16 cellular contexts compared by ENCODE assay signal in genomic region chr15:78225783-78226541, GRCh38. TPM values are rescaled to one million over a fixed set of nuclear protein-coding genes. Genes with fewer than 3 reads are reported as not detected.
DNase-seq lines count a peak whose midpoint lies in the region; ATAC-seq and TF ChIP-seq lines count a peak whose summit lies in the region.
"Had no signal": no experiment of that assay in that cellular context is flagged by ENCODE, and none has a peak within 500 bp of the region (broad histone marks: within the 10 kb centered on the region; RNA-seq: fewer than 3 reads in every experiment).

No MANE protein-coding gene starts in this region.

- no peak for TF ChIP-seq POLR2A in lower leg skin (IDR thresholded peaks at IDR 0.05)

- H3K4me3 ChIP-seq in lower leg skin (ENCODE audit: low read depth, poor library complexity, severe bottlenecking): no peak overlapping the region
- H3K4me3 ChIP-seq: heart right ventricle, upper lobe of left lung had no signal

- no peaks in the 10 kb centered on the region for H3K36me3 Mint-ChIP-seq in activated T-cell treated with anti-CD3 and anti-CD28 coated beads, Interleukin-2, amount 50 U/mL, for 4 hours (ENCODE audit: insufficient read depth)

- 88 to 94% methylated on average over 3 of the region's 3 CpGs for WGBS in lower leg skin, 2 donors

- DNase-seq in activated T-cell treated with anti-CD3 and anti-CD28 coated beads, Interleukin-2, amount 50 U/mL, for 4 hours: no peak
- no peak for DNase-seq in activated T-cell treated with anti-CD3 and anti-CD28 coated beads, Interleukin-2, amount 50 U/mL, for 48 hours
- DNase-seq in NCI-H226 (peak; percentile 53), mesenteric fat pad (ENCODE audit: low spot score) (peak; percentile 41), omental fat pad (ENCODE audit: low spot score) (no peak), lower leg skin (ENCODE audit: low spot score in 2 of 2) (no peak)
- DNase-seq: activated CD4-positive, alpha-beta T cell treated with anti-CD3 and anti-CD28 coated beads, Interleukin-2, amount 50 U/mL, for 1 hour; activated naive CD4-positive, alpha-beta T cell treated with Interleukin-2 at 50 U/mL for 16 hours; cerebellar nuclear complex; heart right ventricle; left colon; upper lobe of left lung had no signal

- ATAC-seq in activated T-cell treated with anti-CD3 and anti-CD28 coated beads, Interleukin-2, amount 50 U/mL, for 4 hours: peak; percentile 69 to 84
- ATAC-seq in GM21390 (IDR thresholded peaks at IDR 0.05; ENCODE audit: unreplicated experiment) (peak; percentile 54), HG03280 (IDR thresholded peaks at IDR 0.05; ENCODE audit: unreplicated experiment) (no peak), omental fat pad (ENCODE audit: low FRiP score) (no peak)
- ATAC-seq: heart right ventricle, left colon had no signal

- H3K4me1 Mint-ChIP-seq in activated T-cell treated with anti-CD3 and anti-CD28 coated beads, Interleukin-2, amount 50 U/mL, for 4 hours (ENCODE audit: low read depth): peaks cover 16% of the 10 kb centered on the region

- no peaks in the 10 kb centered on the region for H3K27me3 Mint-ChIP-seq in activated T-cell treated with anti-CD3 and anti-CD28 coated beads, Interleukin-2, amount 50 U/mL, for 4 hours (ENCODE audit: low read depth)

- TF ChIP-seq CTCF in omental fat pad (IDR thresholded peaks at IDR 0.05) (no peak), lower leg skin (IDR thresholded peaks at IDR 0.05) (no peak)

- intact Hi-C loops in lower leg skin (cut with DNase I; ENCODE audit: low total_unique reads): no loop called here

- no peak overlapping the region for H3K4me3 Mint-ChIP-seq in activated T-cell treated with anti-CD3 and anti-CD28 coated beads, Interleukin-2, amount 50 U/mL, for 4 hours

- no peaks in the 10 kb centered on the region for H3K9me3 Mint-ChIP-seq in activated T-cell treated with anti-CD3 and anti-CD28 coated beads, Interleukin-2, amount 50 U/mL, for 4 hours

RNA-seq across cellular contexts. Expression of gene ACSBG1, which starts 8.4 kb away (rescaled TPM):
- not detected for total RNA-seq in activated T-cell treated with anti-CD3 and anti-CD28 coated beads, Interleukin-2, amount 50 U/mL, for 4 hours
- total RNA-seq in mesenteric fat pad: not detected
- not detected for total RNA-seq in omental fat pad
- 100 to 1,000 TPM in 1 of 4 donors, 10 to 100 TPM in 3; 75.9 to 131 (median 92.8) TPM for total RNA-seq in lower leg skin
- total RNA-seq: endothelial cell of umbilical vein had no signal

RNA-seq across cellular contexts. Expression of gene DNAJA4, which starts 38.4 kb away (rescaled TPM):
- 10 to 100 TPM; 39.0 to 42.2 (median 42.0) TPM for total RNA-seq in activated T-cell treated with anti-CD3 and anti-CD28 coated beads, Interleukin-2, amount 50 U/mL, for 4 hours
- total RNA-seq in mesenteric fat pad (21.4 TPM), omental fat pad (10 to 100 TPM; 19.0 to 88.6 (median 28.9) TPM), lower leg skin (10 to 100 TPM; 36.9 to 66.8 (median 48.6) TPM)
- total RNA-seq: H4 had no signal

Comparison
In these comparisons a context has a peak if more than half of its experiments do, and no peak if none do; other contexts are left out.
1. ATAC-seq: peak in activated T-cell treated with anti-CD3 and anti-CD28 coated beads, Interleukin-2, amount 50 U/mL, for 4 hours (2 of 2) and GM21390 (single experiment); none in HG03280 (single experiment) and omental fat pad (single experiment).
2. DNase-seq: peak in NCI-H226 (single experiment) and mesenteric fat pad (single experiment); none in activated T-cell treated with anti-CD3 and anti-CD28 coated beads, Interleukin-2, amount 50 U/mL, for 4 hours (single experiment), activated T-cell treated with anti-CD3 and anti-CD28 coated beads, Interleukin-2, amount 50 U/mL, for 48 hours (0 of 2), omental fat pad (single experiment) and lower leg skin (0 of 2).
3. RNA of gene ACSBG1, which starts 8.4 kb away (total RNA-seq): 75.9 to 131 TPM in lower leg skin; not detected in activated T-cell treated with anti-CD3 and anti-CD28 coated beads, Interleukin-2, amount 50 U/mL, for 4 hours, not detected in mesenteric fat pad (single experiment) and not detected in omental fat pad; every median in the first group is over 10 times any median in the second.